35 cellular contexts compared by ENCODE assay signal in the genomic region with DNA sequence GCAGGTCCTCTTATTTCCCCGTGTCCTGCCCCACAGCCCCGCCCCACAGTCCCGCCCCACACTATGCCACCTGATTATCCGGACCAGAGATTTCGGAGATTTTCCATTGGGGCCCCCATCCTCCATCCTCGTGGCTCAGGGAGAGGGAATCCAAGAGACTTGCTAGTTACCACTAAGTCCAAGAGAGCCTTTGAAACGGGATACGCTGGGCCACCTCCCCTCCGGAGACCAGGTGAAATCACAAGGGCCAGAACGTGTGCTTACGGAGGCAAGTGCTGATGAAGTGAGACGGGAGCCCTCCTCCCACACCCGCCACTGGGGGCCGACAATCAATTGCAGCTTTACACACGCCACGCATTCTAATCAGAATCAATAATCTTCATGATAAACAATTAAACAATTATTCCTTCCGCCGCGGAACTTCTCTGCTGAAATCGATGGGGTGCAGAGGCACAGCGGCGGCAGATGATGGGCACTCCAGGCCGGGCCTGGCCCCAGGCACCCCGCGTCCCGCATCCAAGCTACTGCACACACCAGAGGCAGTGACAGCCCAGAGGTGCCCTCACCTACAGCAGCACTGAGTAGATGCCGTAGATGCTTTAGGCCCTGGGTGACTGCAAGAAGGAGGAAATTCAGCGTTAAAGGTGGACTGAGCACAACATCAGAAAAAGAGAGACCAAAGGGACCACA.
"Had no signal": no experiment of that assay in that cellular context is flagged by ENCODE, and none has a peak within 500 bp of the region (broad histone marks: within the 10 kb centered on the region; RNA-seq: fewer than 3 reads in every experiment).

No MANE protein-coding gene starts in this region.

- H3K4me3 ChIP-seq: ascending aorta, cardiac muscle cell, colonic mucosa, gastroesophageal sphincter, right atrium auricular region, smooth muscle cell, stomach, thyroid gland, upper lobe of left lung, vagina had no signal

- H3K27ac ChIP-seq: ascending aorta, cardiac muscle cell, colonic mucosa, epithelial cell of prostate, gastroesophageal sphincter, right atrium auricular region, stomach, thyroid gland, upper lobe of left lung, vagina, WERI-Rb-1 had no signal

- FAIRE-seq: endometrium, keratinocyte, TTC549 had no signal

- ATAC-seq: activated CD4-positive, CD25-positive, alpha-beta regulatory T cell treated with anti-CD3 and anti-CD28 coated beads, Interleukin-2, amount 50 U/mL, for 24 hours; gastroesophageal sphincter; left colon; naive thymus-derived CD4-positive, alpha-beta T cell; stimulated activated memory B cell treated with anti-CD40 and anti-IgM and Interleukin-4, amounts not matched to agents 10 μg/mL and 1 μg/mL and 100 μg/mL, for 72 hours had no signal

- H3K36me3 ChIP-seq: cardiac muscle cell, colonic mucosa, gastroesophageal sphincter, right atrium auricular region, thyroid gland, upper lobe of left lung, vagina, WERI-Rb-1 had no signal

- H3K9me3 ChIP-seq: ascending aorta, colonic mucosa, gastroesophageal sphincter, right atrium auricular region, stomach, thyroid gland, upper lobe of left lung, vagina had no signal

- H3K4me1 ChIP-seq: colonic mucosa, right atrium auricular region, thyroid gland, upper lobe of left lung had no signal

- DNase-seq: activated CD4-positive, alpha-beta memory T cell treated with anti-CD3 and anti-CD28 coated beads for 36 hours; activated CD4-positive, alpha-beta T cell treated with anti-CD3 and anti-CD28 coated beads, Interleukin-2, amount 10 ng/mL, durations not matched to agents 24 days and 14 days; activated CD8-positive, alpha-beta memory T cell treated with anti-CD3 and anti-CD28 coated beads, Interleukin-2, amount 50 U/mL, for 4 hours; activated effector memory CD4-positive, alpha-beta T cell treated with anti-CD3 and anti-CD28 coated beads, Interleukin-2, amount 50 U/mL, for 16 hours; activated naive CD4-positive, alpha-beta T cell treated with anti-CD3 and anti-CD28 coated beads, Interleukin-2, amount 10 ng/mL, durations not matched to agents 7 days and 5 days; activated naive CD8-positive, alpha-beta T cell treated with anti-CD3 and anti-CD28 coated beads, Interleukin-2, amount 10 ng/mL, durations not matched to agents 7 days and 5 days; activated T-cell treated with anti-CD3 and anti-CD28 coated beads, Interleukin-2, amount 50 U/mL, for 1 hour; cerebellar nuclear complex; colonic mucosa; effector CD8-positive, alpha-beta T cell; head of caudate nucleus; hippocampal formation; left colon; occipital lobe; stimulated activated CD4-positive, alpha-beta T cell treated with anti-CD3 and anti-CD28 coated beads, Interleukin-1b, Interleukin-23, amount 100 ng/mL, for 48 hours; stimulated activated CD4-positive, alpha-beta T cell treated with anti-CD3 and anti-CD28 coated beads, Interleukin-4, amount 100 ng/mL, for 4 hours; stimulated activated CD8-positive, alpha-beta memory T cell treated with anti-CD3 and anti-CD28 coated beads, Interleukin-4, amount 100 ng/mL, for 48 hours; stomach; T-helper 9 cell; thyroid gland; WERI-Rb-1 had no signal
